Comparison of ENCODE assay signal across 1 cellular context in genomic region chr7:94062372-94062771, GRCh38.
TF ChIP-seq lines count a peak whose summit lies in the region.

No MANE protein-coding gene starts in this region.

TF ChIP-seq in IMR-90, 13 proteins besides CTCF, POLR2A, EP300 and RAD21 (continued from another document):
- no peak for TF ChIP-seq ELK1 (IDR thresholded peaks at IDR 0.05; ENCODE audit: borderline replicate concordance, low read depth, low read length)
